Comparison of ENCODE assay signal across 13 cellular contexts in genomic region chr3:58331593-58332152, GRCh38. TPM values are rescaled to one million over a fixed set of nuclear protein-coding genes. Genes with fewer than 3 reads are reported as not detected.
DNase-seq lines count a peak whose midpoint lies in the region; ATAC-seq and TF ChIP-seq lines count a peak whose summit lies in the region.
"Had no signal": no experiment of that assay in that cellular context is flagged by ENCODE, and none has a peak within 500 bp of the region (broad histone marks: within the 10 kb centered on the region; RNA-seq: fewer than 3 reads in every experiment).

No MANE protein-coding gene starts in this region.

- peaks cover 7% of the 10 kb centered on the region for H3K36me3 ChIP-seq in OCI-LY7 (ENCODE audit: insufficient read depth, low read length)
- H3K36me3 ChIP-seq: brain microvascular endothelial cell, left ventricle myocardium inferior had no signal

- peaks cover 43% of the 10 kb centered on the region for H3K79me2 ChIP-seq in OCI-LY7 (ENCODE audit: insufficient read depth, low read depth, low read length)

- peaks cover 41% of the 10 kb centered on the region for H3K4me1 Mint-ChIP-seq in activated T-cell treated with anti-CD3 and anti-CD28 coated beads, Interleukin-2, amount 50 U/mL, for 72 hours (ENCODE audit: low read depth)
- H3K4me1 Mint-ChIP-seq in effector memory CD8-positive, alpha-beta T cell (ENCODE audit: low read depth in 2 of 2): peaks cover 29 to 32% of the 10 kb centered on the region in 2 donors
- peaks cover 30 to 64% of the 10 kb centered on the region in 2 donors for H3K4me1 Mint-ChIP-seq in stimulated activated naive B cell treated with anti-CD40 and anti-IgM and Interleukin-4, amounts not matched to agents 10 μg/mL and 1 μg/mL and 100 μg/mL, for 72 hours

- H3K4me3 Mint-ChIP-seq in activated T-cell treated with anti-CD3 and anti-CD28 coated beads, Interleukin-2, amount 50 U/mL, for 72 hours: peak overlapping the region; percentile 79
- H3K4me3 Mint-ChIP-seq in effector memory CD8-positive, alpha-beta T cell: peak overlapping the region; percentile 80 to 94
- peak overlapping the region; percentile 80 to 90 for H3K4me3 Mint-ChIP-seq in stimulated activated naive B cell treated with anti-CD40 and anti-IgM and Interleukin-4, amounts not matched to agents 10 μg/mL and 1 μg/mL and 100 μg/mL, for 72 hours

- CTCF ChIA-PET in OCI-LY7 (lab: Charles Lee; ENCODE audit: unreplicated experiment): interaction anchor here (1.0 kb wide), 1 partner anchor 70 kb away, joined by 7 read pairs; no protein-coding TSS in a partner anchor

- H3K9me3 Mint-ChIP-seq in activated T-cell treated with anti-CD3 and anti-CD28 coated beads, Interleukin-2, amount 50 U/mL, for 72 hours: no peaks in the 10 kb centered on the region
- no peaks in the 10 kb centered on the region for H3K9me3 Mint-ChIP-seq in effector memory CD8-positive, alpha-beta T cell
- no peaks in the 10 kb centered on the region for H3K9me3 Mint-ChIP-seq in stimulated activated naive B cell treated with anti-CD40 and anti-IgM and Interleukin-4, amounts not matched to agents 10 μg/mL and 1 μg/mL and 100 μg/mL, for 72 hours

- intact Hi-C loops in OCI-LY7 (cut with micrococcal nuclease; ENCODE audit: unreplicated experiment): loop anchor here (1.0 to 5.0 kb wide), 2 partner anchors 101 to 160 kb away; partner anchors contain the start of gene PDHB

- no peak for ATAC-seq in activated T-cell treated with anti-CD3 and anti-CD28 coated beads, Interleukin-2, amount 50 U/mL, for 72 hours (replicated peaks in 1 of 2)
- ATAC-seq in effector memory CD8-positive, alpha-beta T cell (replicated peaks): no peak
- no peak for ATAC-seq in stimulated activated naive B cell treated with anti-CD40 and anti-IgM and Interleukin-4, amounts not matched to agents 10 μg/mL and 1 μg/mL and 100 μg/mL, for 72 hours (replicated peaks)
- ATAC-seq in GM21381 (IDR thresholded peaks at IDR 0.05; ENCODE audit: unreplicated experiment) (no peak), GM21619 (IDR thresholded peaks at IDR 0.05; ENCODE audit: unreplicated experiment) (no peak)

- BruUV-seq in OCI-LY7 (replicated peaks; lab: Mats Ljungman, UMichigan): TSS peak; percentile 40

- no peaks in the 10 kb centered on the region for H3K9me2 ChIP-seq in OCI-LY7 (ENCODE audit: insufficient read depth, low read length)

- no peaks in the 10 kb centered on the region for H3K27me3 Mint-ChIP-seq in activated T-cell treated with anti-CD3 and anti-CD28 coated beads, Interleukin-2, amount 50 U/mL, for 72 hours (ENCODE audit: low read depth)
- no peaks in the 10 kb centered on the region for H3K27me3 Mint-ChIP-seq in effector memory CD8-positive, alpha-beta T cell
- H3K27me3 Mint-ChIP-seq in stimulated activated naive B cell treated with anti-CD40 and anti-IgM and Interleukin-4, amounts not matched to agents 10 μg/mL and 1 μg/mL and 100 μg/mL, for 72 hours: no peaks in the 10 kb centered on the region

- no peak overlapping the region for H3K27ac ChIP-seq in OCI-LY7 (ENCODE audit: low read depth, low read length, poor library complexity, severe bottlenecking)

- peak overlapping the region; percentile 96 for H3K4me2 ChIP-seq in OCI-LY7 (ENCODE audit: low read length)

- peak overlapping the region; percentile 92; the same call in 1 of the 2 replicates for H2AFZ ChIP-seq in OCI-LY7 (ENCODE audit: low read length)

- peaks cover 12% of the 10 kb centered on the region in 2 donors for H3K36me3 Mint-ChIP-seq in activated T-cell treated with anti-CD3 and anti-CD28 coated beads, Interleukin-2, amount 50 U/mL, for 72 hours (ENCODE audit: insufficient read depth in 2 of 2)
- peaks cover 7% of the 10 kb centered on the region for H3K36me3 Mint-ChIP-seq in effector memory CD8-positive, alpha-beta T cell (ENCODE audit: insufficient read depth)
- H3K36me3 Mint-ChIP-seq in stimulated activated naive B cell treated with anti-CD40 and anti-IgM and Interleukin-4, amounts not matched to agents 10 μg/mL and 1 μg/mL and 100 μg/mL, for 72 hours: peaks cover 10 to 14% of the 10 kb centered on the region in 2 donors

- no peak overlapping the region for H3K27ac Mint-ChIP-seq in activated T-cell treated with anti-CD3 and anti-CD28 coated beads, Interleukin-2, amount 50 U/mL, for 72 hours
- H3K27ac Mint-ChIP-seq in effector memory CD8-positive, alpha-beta T cell: peak overlapping the region in 1 of 2 donors; percentile 49
- H3K27ac Mint-ChIP-seq in stimulated activated naive B cell treated with anti-CD40 and anti-IgM and Interleukin-4, amounts not matched to agents 10 μg/mL and 1 μg/mL and 100 μg/mL, for 72 hours: peak overlapping the region; percentile 82

- no peak for DNase-seq in activated T-cell treated with anti-CD3 and anti-CD28 coated beads, Interleukin-2, amount 50 U/mL, for 72 hours
- no peak for DNase-seq in activated T-cell treated with anti-CD3 and anti-CD28 coated beads for 4 hours
- DNase-seq in OCI-LY7 (ENCODE audit: low spot score): no peak
- DNase-seq in effector memory CD8-positive, alpha-beta T cell: no peak
- DNase-seq in stimulated activated naive B cell treated with anti-CD40 and anti-IgM and Interleukin-4, amounts not matched to agents 10 μg/mL and 1 μg/mL and 100 μg/mL, for 72 hours: no peak
- no peak for DNase-seq in glomerular visceral epithelial cell (ENCODE audit: extremely low spot score)
- DNase-seq: brain microvascular endothelial cell; head of caudate nucleus; Kasumi-1; left ventricle myocardium inferior; stimulated activated CD4-positive, alpha-beta T cell treated with anti-CD3 and anti-CD28 coated beads, Interleukin-12 subunit alpha, Interleukin-12 subunit beta, amount 100 ng/mL, for 4 hours had no signal

- peaks cover 39% of the 10 kb centered on the region for H3K4me1 ChIP-seq in OCI-LY7 (ENCODE audit: insufficient read depth, low read length, poor library complexity, severe bottlenecking)

- POLR2A ChIA-PET in OCI-LY7 (lab: Charles Lee): interaction anchor here (0.6 to 19.4 kb wide), 4 partner anchors 10 to 101 kb away, joined by 3 to 711 read pairs (median 3); no protein-coding TSS in a partner anchor

- H3K9me3 ChIP-seq in OCI-LY7 (ENCODE audit: low read length): no peaks in the 10 kb centered on the region
- H3K9me3 ChIP-seq: left ventricle myocardium inferior had no signal

- no peaks in the 10 kb centered on the region for H4K20me1 ChIP-seq in OCI-LY7 (ENCODE audit: insufficient read depth, low read length)

- no peak for TF ChIP-seq CTCF in OCI-LY7 (conservative IDR thresholded peaks at IDR 0.05; ENCODE audit: low read length)

- H3K4me3 ChIP-seq in OCI-LY7 (ENCODE audit: low read depth, low read length, poor library complexity, severe bottlenecking): peak overlapping the region; percentile 80

RNA-seq across cellular contexts. Expression of gene PXK, which starts 1.0 kb away (rescaled TPM):
- 10 to 100 TPM; 76.1 to 79.0 TPM for total RNA-seq in activated T-cell treated with anti-CD3 and anti-CD28 coated beads, Interleukin-2, amount 50 U/mL, for 72 hours
- 51.3 and 68.7 TPM in 2 replicates for total RNA-seq in OCI-LY7 (2014; rRNA removed; shearing (Covaris generic))
- total RNA-seq in OCI-LY7 (2022): 125 and 146 TPM in 2 replicates

RNA-seq across cellular contexts. Expression of gene HTD2, which starts 25.4 kb away (rescaled TPM):
- 10 to 100 TPM in 1 of 2 donors, 1 to 10 TPM in 1; 7.9 to 11.4 TPM for total RNA-seq in activated T-cell treated with anti-CD3 and anti-CD28 coated beads, Interleukin-2, amount 50 U/mL, for 72 hours
- total RNA-seq in OCI-LY7 (2014; rRNA removed; shearing (Covaris generic)): 6.4 and 10.0 TPM in 2 replicates
- total RNA-seq in OCI-LY7 (2022): 8.0 and 13.0 TPM in 2 replicates

RNA-seq across cellular contexts. Expression of gene RPP14, which starts 25.6 kb away (rescaled TPM):
- total RNA-seq in activated T-cell treated with anti-CD3 and anti-CD28 coated beads, Interleukin-2, amount 50 U/mL, for 72 hours: 10 to 100 TPM; 16.6 to 17.2 TPM
- 10.2 and 12.8 TPM in 2 replicates for total RNA-seq in OCI-LY7 (2014; rRNA removed; shearing (Covaris generic))
- 20.3 and 21.3 TPM in 2 replicates for total RNA-seq in OCI-LY7 (2022)
